ENCODE assay signal across 1 cellular context in genomic region chr1:235017719-235018118, GRCh38.
TF ChIP-seq lines count a peak whose summit lies in the region.

No MANE protein-coding gene starts in this region.

TF ChIP-seq in SK-N-SH treated with all-trans-retinoic acid at 6 μM for 48 hours, 23 proteins besides CTCF, POLR2A, EP300 and RAD21 (continued from another document):
- no peak for TF ChIP-seq CSDC2 (CRISPR knock-in tag; IDR thresholded peaks at IDR 0.05)
- no peak for TF ChIP-seq OSR1 (CRISPR knock-in tag; IDR thresholded peaks at IDR 0.05)
- TF ChIP-seq ZNF70 (CRISPR knock-in tag; IDR thresholded peaks at IDR 0.05): no peak
- TF ChIP-seq BACH2 (CRISPR knock-in tag; IDR thresholded peaks at IDR 0.05; ENCODE audit: borderline replicate concordance): no peak
- TF ChIP-seq ZFP30 (CRISPR knock-in tag; IDR thresholded peaks at IDR 0.05): no peak
- TF ChIP-seq ZFP3 (CRISPR knock-in tag; IDR thresholded peaks at IDR 0.05): no peak
- TF ChIP-seq CREB5 (CRISPR knock-in tag; IDR thresholded peaks at IDR 0.05; ENCODE audit: low read depth): no peak
- TF ChIP-seq CSRNP3 (CRISPR knock-in tag; IDR thresholded peaks at IDR 0.05): no peak
- no peak for TF ChIP-seq RARB (CRISPR knock-in tag; IDR thresholded peaks at IDR 0.05)
- no peak for TF ChIP-seq ESRRG (CRISPR knock-in tag; IDR thresholded peaks at IDR 0.05)
